Comparison of ENCODE assay signal across 15 cellular contexts in the genomic region with DNA sequence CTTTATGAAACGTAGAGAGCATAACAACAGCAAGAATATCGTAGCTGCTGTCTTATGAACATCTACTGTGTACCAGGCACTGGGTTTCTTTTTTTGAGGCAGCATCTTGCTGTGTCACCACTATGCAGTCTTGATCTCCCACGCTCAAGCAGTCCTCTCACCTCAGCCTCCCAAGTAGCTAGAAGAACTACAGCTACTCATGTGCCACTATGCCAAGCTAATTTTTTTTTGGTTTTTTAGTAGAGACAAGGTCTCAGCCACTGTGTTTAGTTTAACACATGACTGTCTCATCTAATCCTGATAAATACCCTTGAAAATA.
A peak's percentile ranks its signal among the peaks of the same experiment; 100 is the strongest.
DNase-seq lines count a peak whose midpoint lies in the region; ATAC-seq, FAIRE-seq and TF ChIP-seq lines count a peak whose summit lies in the region.
"Had no signal": no experiment of that assay in that cellular context is flagged by ENCODE, and none has a peak within 500 bp of the region (broad histone marks: within the 10 kb centered on the region; RNA-seq: fewer than 3 reads in every experiment).

No MANE protein-coding gene starts in this region.

- H3K9me3 ChIP-seq in esophagus muscularis mucosa (no peaks in the 10 kb centered on the region), thoracic aorta (no peaks in the 10 kb centered on the region), trophoblast cell (ENCODE audit: insufficient read depth, low read depth, low read length) (no peaks in the 10 kb centered on the region)
- H3K9me3 ChIP-seq: ovary had no signal

- TF ChIP-seq POLR2A in esophagus muscularis mucosa (IDR thresholded peaks at IDR 0.05; ENCODE audit: low read depth): no peak

- H4K91ac ChIP-seq in trophoblast cell (ENCODE audit: low read depth, low read length): no peak overlapping the region

- FAIRE-seq in GM19239 (lab: Jason Lieb, UNC): no peak
- FAIRE-seq: GM12892 had no signal

- H3K9ac ChIP-seq in trophoblast cell (ENCODE audit: low read length): no peak overlapping the region
- H3K9ac ChIP-seq: KMS-11 had no signal

- H3K4ac ChIP-seq in trophoblast cell (ENCODE audit: low read depth, low read length): no peak overlapping the region

- no peaks in the 10 kb centered on the region for H3K36me3 ChIP-seq in esophagus muscularis mucosa
- H3K36me3 ChIP-seq in thoracic aorta: no peaks in the 10 kb centered on the region
- H3K36me3 ChIP-seq in trophoblast cell (ENCODE audit: control insufficient read depth in 1 of 2, insufficient read depth in 2 of 2, low read length in 2 of 2): no peaks in the 10 kb centered on the region
- H3K36me3 ChIP-seq: ovary had no signal

- peak overlapping the region; percentile 60 for H3K27ac Mint-ChIP-seq in mesothelial cell of epicardium
- H3K27ac Mint-ChIP-seq: activated CD4-positive, alpha-beta T cell treated with anti-CD3 and anti-CD28 coated beads for 36 hours; endodermal cell had no signal

- peaks cover 42% of the 10 kb centered on the region for H3K4me1 Mint-ChIP-seq in mesothelial cell of epicardium

- no peak overlapping the region for H3K18ac ChIP-seq in trophoblast cell (ENCODE audit: low read length)

- H3K23ac ChIP-seq in trophoblast cell (ENCODE audit: low read length): no peak overlapping the region

- DNase-seq in RWPE1 (ENCODE audit: low spot score) (no peak), esophagus muscularis mucosa (ENCODE audit: extremely low spot score) (no peak), mesothelial cell of epicardium (ENCODE audit: low spot score in 2 of 2, unreplicated experiment in 2 of 2) (no peak), thoracic aorta (ENCODE audit: low spot score) (no peak), cerebellar cortex (ENCODE audit: low spot score) (no peak), trophoblast cell (no peak), GM19239 (ENCODE audit: insufficient read length, low spot score) (no peak)
- DNase-seq: activated CD4-positive, alpha-beta T cell treated with anti-CD3 and anti-CD28 coated beads for 36 hours; endodermal cell; NCI-H2081 treated with DMSO at 0.1 percent for 48 hours had no signal

- POLR2A ChIA-PET in RWPE1 (lab: Yijun Ruan, JAX; ENCODE audit: low non-redundant PET): no interaction called here

- H3K4me1 ChIP-seq in esophagus muscularis mucosa: peaks cover 31 to 41% (median 39%) of the 10 kb centered on the region in 4 donors
- H3K4me1 ChIP-seq in thoracic aorta (ENCODE audit: control insufficient read depth in 1 of 2, low read depth in 2 of 2): peaks cover 34 to 48% of the 10 kb centered on the region in 2 donors
- no peaks in the 10 kb centered on the region for H3K4me1 ChIP-seq in trophoblast cell (ENCODE audit: control insufficient read depth in 1 of 2, insufficient read depth in 2 of 2, low read length in 2 of 2)

- H3K14ac ChIP-seq in trophoblast cell (ENCODE audit: low read length): no peak overlapping the region

- no peak overlapping the region for H2BK120ac ChIP-seq in trophoblast cell (ENCODE audit: insufficient read depth, low read length, poor library complexity)

- H3K27me3 Mint-ChIP-seq in mesothelial cell of epicardium (ENCODE audit: low read depth): no peaks in the 10 kb centered on the region
- H3K27me3 Mint-ChIP-seq: activated CD4-positive, alpha-beta T cell treated with anti-CD3 and anti-CD28 coated beads for 36 hours had no signal

- CTCF ChIA-PET in RWPE1 (lab: Yijun Ruan, JAX): interaction anchor here (0.6 kb wide), 1 partner anchor 1041 kb away, joined by 3 read pairs; no protein-coding TSS in a partner anchor

- ATAC-seq in thoracic aorta (ENCODE audit: insufficient number of reproducible peaks, low FRiP score, low read depth) (no peak), GM18870 (IDR thresholded peaks at IDR 0.05; ENCODE audit: unreplicated experiment) (no peak)
- ATAC-seq: activated CD4-positive, alpha-beta T cell treated with anti-CD3 and anti-CD28 coated beads for 36 hours had no signal

- no peak overlapping the region for H4K12ac ChIP-seq in trophoblast cell (ENCODE audit: low read depth, low read length)

- H3K79me2 ChIP-seq in trophoblast cell (ENCODE audit: control insufficient read depth, insufficient read depth, low read length, poor library complexity): no peaks in the 10 kb centered on the region

- H3K36me3 Mint-ChIP-seq in mesothelial cell of epicardium: no peaks in the 10 kb centered on the region

- 78% methylated on average over 3 of the region's 3 CpGs for WGBS in esophagus muscularis mucosa
- WGBS in trophoblast cell (ENCODE audit: extremely low coverage, insufficient coverage, insufficient read length): no CpG with 5 or more reads among the region's 3 CpGs

- no peaks in the 10 kb centered on the region for H3K9me3 Mint-ChIP-seq in mesothelial cell of epicardium

- TF ChIP-seq EP300 in esophagus muscularis mucosa (IDR thresholded peaks at IDR 0.05): no peak

- no peak overlapping the region for H2BK5ac ChIP-seq in trophoblast cell (ENCODE audit: low read depth, low read length, poor library complexity)

- intact Hi-C loops in esophagus muscularis mucosa (cut with DNase I): no loop called here

- H3K27ac ChIP-seq in RWPE1 (peak overlapping the region; percentile 65), esophagus muscularis mucosa (replicated peaks in 1 of 4) (peak overlapping the region; percentile 38 to 69 (median 52)), thoracic aorta (peak overlapping the region; percentile 83 to 90), trophoblast cell (ENCODE audit: low read depth, low read length) (no peak overlapping the region)
- H3K27ac ChIP-seq: C4-2B, KMS-11 had no signal

- H2BK12ac ChIP-seq in trophoblast cell (ENCODE audit: low read length): no peak overlapping the region

- H3K27me3 ChIP-seq in esophagus muscularis mucosa (no peaks in the 10 kb centered on the region), thoracic aorta (replicated peaks; ENCODE audit: insufficient read depth) (no peaks in the 10 kb centered on the region), trophoblast cell (ENCODE audit: insufficient read depth, low read length) (no peaks in the 10 kb centered on the region)
- H3K27me3 ChIP-seq: ovary had no signal

- no peaks in the 10 kb centered on the region for H3K79me1 ChIP-seq in trophoblast cell (ENCODE audit: low read length)

- H4K8ac ChIP-seq in trophoblast cell (ENCODE audit: low read depth, low read length): no peak overlapping the region

- H2AFZ ChIP-seq in trophoblast cell (ENCODE audit: insufficient read depth, low read length, poor library complexity): no peak overlapping the region

- no peak overlapping the region for H2AK5ac ChIP-seq in trophoblast cell (ENCODE audit: low read length)

- H3K4me3 ChIP-seq in esophagus muscularis mucosa (no peak overlapping the region), thoracic aorta (no peak overlapping the region), trophoblast cell (ENCODE audit: low read depth, low read length) (no peak overlapping the region)
- H3K4me3 ChIP-seq: ovary had no signal

- H3K4me2 ChIP-seq in trophoblast cell (ENCODE audit: low read length): no peak overlapping the region
- H3K4me2 ChIP-seq: KMS-11 had no signal

- no peak overlapping the region for H3K4me3 Mint-ChIP-seq in mesothelial cell of epicardium
- H3K4me3 Mint-ChIP-seq: activated CD4-positive, alpha-beta T cell treated with anti-CD3 and anti-CD28 coated beads for 36 hours; endodermal cell had no signal

- no peak for TF ChIP-seq CTCF in RWPE1 (conservative IDR thresholded peaks at IDR 0.05; ENCODE audit: low read depth)
- TF ChIP-seq CTCF in esophagus muscularis mucosa (IDR thresholded peaks at IDR 0.05): no peak
- no peak for TF ChIP-seq CTCF in mesothelial cell of epicardium (IDR thresholded peaks at IDR 0.05; ENCODE audit: unreplicated experiment)
- no peak for TF ChIP-seq CTCF in thoracic aorta (IDR thresholded peaks at IDR 0.05)
